In genomic region chr2:239396881-239397681, GRCh38 we compare ENCODE assay signal across 11 cellular contexts. TPM values are rescaled to one million over a fixed set of nuclear protein-coding genes. Genes with fewer than 3 reads are reported as not detected.
A peak's percentile ranks its signal among the peaks of the same experiment; 100 is the strongest.
DNase-seq lines count a peak whose midpoint lies in the region; ATAC-seq, FAIRE-seq and TF ChIP-seq lines count a peak whose summit lies in the region.
"Had no signal": no experiment of that assay in that cellular context is flagged by ENCODE, and none has a peak within 500 bp of the region (broad histone marks: within the 10 kb centered on the region; RNA-seq: fewer than 3 reads in every experiment).

No MANE protein-coding gene starts in this region.

- TF ChIP-seq CTCF in lung (IDR thresholded peaks at IDR 0.05; ENCODE audit: control extremely low read depth, extremely low read depth): no peak
- no peak for TF ChIP-seq CTCF in HFFc6 (IDR thresholded peaks at IDR 0.05)

- peaks cover 0 to 9% of the 10 kb centered on the region in 2 donors for H3K36me3 Mint-ChIP-seq in CD4-positive, alpha-beta memory T cell
- H3K36me3 Mint-ChIP-seq in HFFc6 (ENCODE audit: low read depth): peaks cover 3% of the 10 kb centered on the region

- POLR2A ChIA-PET in CD4-positive, alpha-beta memory T cell (lab: Charles Lee; ENCODE audit: partially characterized antibody): interaction anchor here (0.8 to 4.0 kb wide), 5 partner anchors 98 to 253 kb away, joined by 3 to 27 read pairs (median 4); no protein-coding TSS in a partner anchor

- no peak overlapping the region for H3K4me3 ChIP-seq in CD4-positive, alpha-beta memory T cell (ENCODE audit: low read length in 2 of 2)
- no peak overlapping the region for H3K4me3 ChIP-seq in Jurkat, Clone E6-1 (ENCODE audit: low read length)
- H3K4me3 ChIP-seq in lung: no peak overlapping the region
- H3K4me3 ChIP-seq: ovary had no signal

- no peak for FAIRE-seq in H54 (lab: Jason Lieb, UNC)

- DNase-seq in CD4-positive, alpha-beta memory T cell: peak; percentile 32 to 51 (median 41)
- peak; percentile 77 for DNase-seq in Jurkat, Clone E6-1 (ENCODE audit: low read depth, low spot score)
- peak; percentile 68 for DNase-seq in activated effector memory CD4-positive, alpha-beta T cell treated with anti-CD3 and anti-CD28 coated beads, Interleukin-2, amount 50 U/mL, for 16 hours
- DNase-seq in lung (ENCODE audit: low spot score): peak; percentile 54
- no peak for DNase-seq in HFFc6
- DNase-seq in H54 (ENCODE audit: insufficient read length, low spot score): no peak
- DNase-seq: ovary had no signal

- TF ChIP-seq POLR2A in H54 (IDR thresholded peaks at IDR 0.05; ENCODE audit: low read depth, low read length): no peak

- H3K9me3 Mint-ChIP-seq in CD4-positive, alpha-beta memory T cell: peaks cover 0 to 2% (median 0%) of the 10 kb centered on the region in 8 donors
- H3K9me3 Mint-ChIP-seq in HFFc6: peaks cover 2% of the 10 kb centered on the region

- intact Hi-C loops in CD4-positive, alpha-beta memory T cell (cut with micrococcal nuclease): loop anchor here (2.0 kb wide), 1 partner anchor 252 kb away; no protein-coding TSS in a partner anchor

- 58 to 65% methylated on average over 19 of the region's 19 CpGs for WGBS in lung, 2 donors

- H3K36me3 ChIP-seq in CD4-positive, alpha-beta memory T cell (ENCODE audit: insufficient read depth, low read length): no peaks in the 10 kb centered on the region
- no peaks in the 10 kb centered on the region for H3K36me3 ChIP-seq in lung (ENCODE audit: control insufficient read depth in 2 of 2, insufficient read depth in 2 of 2, low read length in 2 of 2)
- H3K36me3 ChIP-seq: ovary had no signal

- H3K27me3 Mint-ChIP-seq in CD4-positive, alpha-beta memory T cell: no peaks in the 10 kb centered on the region
- H3K27me3 Mint-ChIP-seq in HFFc6 (ENCODE audit: insufficient read depth): peaks cover 1% of the 10 kb centered on the region

- ATAC-seq in lung (ENCODE audit: insufficient read depth, low FRiP score) (no peak), GM18511 (IDR thresholded peaks at IDR 0.05; ENCODE audit: unreplicated experiment) (no peak), GM18502 (IDR thresholded peaks at IDR 0.05; ENCODE audit: poor library complexity, unreplicated experiment) (no peak)

- no peaks in the 10 kb centered on the region for H3K9me3 ChIP-seq in CD4-positive, alpha-beta memory T cell (ENCODE audit: control insufficient read depth in 1 of 2, low read length in 2 of 2)
- no peaks in the 10 kb centered on the region for H3K9me3 ChIP-seq in lung (ENCODE audit: control insufficient read depth in 2 of 2, insufficient read depth in 1 of 2, low read length in 1 of 2)
- H3K9me3 ChIP-seq: ovary had no signal

- peaks cover 23% of the 10 kb centered on the region for H3K4me1 ChIP-seq in CD4-positive, alpha-beta memory T cell (ENCODE audit: insufficient read depth, low read length)
- H3K4me1 ChIP-seq in lung (ENCODE audit: control insufficient read depth in 2 of 2, insufficient read depth in 2 of 2, low read length in 2 of 2): peaks cover 20 to 22% of the 10 kb centered on the region in 2 donors

- CTCF ChIA-PET in CD4-positive, alpha-beta memory T cell (lab: Charles Lee; ENCODE audit: partially characterized antibody): interaction anchor here (0.6 to 3.8 kb wide), 7 partner anchors 15 to 254 kb away, joined by 3 to 34 read pairs (median 3); no protein-coding TSS in a partner anchor

- peak overlapping the region in 6 of 7 donors; percentile 38 to 78 (median 54) for H3K27ac Mint-ChIP-seq in CD4-positive, alpha-beta memory T cell
- no peak overlapping the region for H3K27ac Mint-ChIP-seq in HFFc6

- no peak overlapping the region for H3K27ac ChIP-seq in CD4-positive, alpha-beta memory T cell (ENCODE audit: low read depth, low read length)
- peak overlapping the region in 1 of 2 donors; percentile 80 for H3K27ac ChIP-seq in lung (ENCODE audit: low read depth in 1 of 2, low read length in 1 of 2)
- H3K27ac ChIP-seq: epithelial cell of prostate, HL-60, ovary had no signal

- H3K4me1 Mint-ChIP-seq in CD4-positive, alpha-beta memory T cell: peaks cover 21 to 51% (median 36%) of the 10 kb centered on the region in 4 donors
- peaks cover 28% of the 10 kb centered on the region for H3K4me1 Mint-ChIP-seq in HFFc6 (ENCODE audit: low read depth)

- H3K4me3 Mint-ChIP-seq in CD4-positive, alpha-beta memory T cell: peak overlapping the region in 3 of 8 donors; percentile 17 to 52 (median 22)
- no peak overlapping the region for H3K4me3 Mint-ChIP-seq in HFFc6

- no peaks in the 10 kb centered on the region for H3K27me3 ChIP-seq in CD4-positive, alpha-beta memory T cell (ENCODE audit: insufficient read depth, low read length)
- no peaks in the 10 kb centered on the region for H3K27me3 ChIP-seq in lung (ENCODE audit: control insufficient read depth, insufficient read depth)
- H3K27me3 ChIP-seq: ovary had no signal

RNA-seq across cellular contexts. Expression of gene HDAC4, which starts 3.7 kb away (rescaled TPM):
- 10 to 100 TPM; 50.2 to 59.7 TPM for total RNA-seq in CD4-positive, alpha-beta memory T cell
- 10 to 100 TPM in 1 of 2 donors, 1 to 10 TPM in 1; 1.4 to 10.6 TPM for polyA plus RNA-seq in CD4-positive, alpha-beta memory T cell
- 19.7 TPM for polyA plus RNA-seq in Jurkat, Clone E6-1 (2012; ENCODE audit: insufficient read depth, insufficient read length)
- total RNA-seq in lung: 10 to 100 TPM; 29.2 to 47.7 TPM
- polyA plus RNA-seq in lung: 10 to 100 TPM in 1 of 2 donors, 1 to 10 TPM in 1; 6.9 to 12.1 TPM
- 10 to 100 TPM in 3 of 6 experiments, 1 to 10 TPM in 3; 7.4 to 13.0 (median 9.5) TPM for total RNA-seq in HFFc6 (2021; fragmentation: NEBNext Ultra II Directional; extraction: Animal tissue kit (Norgen Biotek cat#: 25700))

Comparison
In these comparisons a context has a peak if more than half of its experiments do, and no peak if none do; other contexts are left out.
1. DNase-seq: peak in CD4-positive, alpha-beta memory T cell (5 of 5), Jurkat, Clone E6-1 (single experiment), activated effector memory CD4-positive, alpha-beta T cell treated with anti-CD3 and anti-CD28 coated beads, Interleukin-2, amount 50 U/mL, for 16 hours (single experiment) and lung (single experiment); none in HFFc6 (single experiment) and H54 (single experiment).